ENCODE assay signal across 8 cellular contexts in the genomic region with DNA sequence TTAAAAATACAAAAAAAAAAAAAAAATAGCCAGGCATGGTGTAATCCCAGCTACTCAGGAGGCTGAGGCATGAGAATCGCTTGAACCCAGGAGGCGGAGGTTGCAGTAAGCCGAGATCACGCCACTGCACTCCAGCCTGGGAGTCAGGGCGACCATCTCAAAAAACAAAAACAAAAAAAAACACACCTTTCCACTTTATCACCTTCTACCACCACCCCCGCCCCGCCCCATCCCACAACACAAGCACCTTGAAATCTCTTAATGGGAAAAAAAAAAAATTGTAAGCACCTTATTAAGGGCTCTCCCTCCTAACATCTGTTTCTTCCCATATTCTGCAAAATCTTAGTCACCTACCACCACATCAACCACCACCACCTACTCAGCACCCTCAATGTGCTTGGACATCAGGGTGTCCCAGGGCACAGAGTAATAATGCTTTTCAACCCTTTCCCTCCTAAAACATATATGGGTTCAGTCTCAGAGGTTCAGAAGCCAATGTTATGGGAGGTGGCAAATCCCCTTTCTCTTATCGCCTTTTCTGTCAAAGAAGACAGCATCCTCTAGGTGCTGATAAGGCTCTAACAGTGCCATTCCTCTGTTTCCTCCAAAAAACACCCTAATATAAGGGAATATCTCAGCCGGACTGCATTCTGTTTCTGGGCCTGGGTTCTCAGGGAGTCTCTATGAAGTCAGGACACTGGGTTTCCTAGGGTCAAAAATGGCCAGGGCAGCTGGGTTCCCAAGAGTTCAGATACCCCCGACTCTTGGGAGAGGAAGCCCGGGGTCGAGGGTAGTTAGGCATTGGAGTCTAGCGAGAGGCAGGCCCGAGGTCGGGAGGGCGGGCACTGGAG. TPM values are rescaled to one million over a fixed set of nuclear protein-coding genes. Genes with fewer than 3 reads are reported as not detected.
DNase-seq lines count a peak whose midpoint lies in the region; ATAC-seq and TF ChIP-seq lines count a peak whose summit lies in the region.

No MANE protein-coding gene starts in this region.

- H3K27ac Mint-ChIP-seq in stimulated activated naive CD8-positive, alpha-beta T cell treated with anti-CD3 and anti-CD28 coated beads, Interleukin-15, amount 100 ng/mL, for 72 hours = peak overlapping the region; percentile 81 to 96

- ATAC-seq in GM21723 (IDR thresholded peaks at IDR 0.05; ENCODE audit: unreplicated experiment) = peak; percentile 23
- peak; percentile 45 for ATAC-seq in stimulated activated naive CD8-positive, alpha-beta T cell treated with anti-CD3 and anti-CD28 coated beads, Interleukin-15, amount 100 ng/mL, for 72 hours

- 43% methylated on average over 16 of the region's 16 CpGs for WGBS in hepatocyte (ENCODE audit: low lambda C conversion rate, missing lambda C conversion rate)

- H3K4me1 ChIP-seq in hepatocyte (ENCODE audit: insufficient read depth) = no peaks in the 10 kb centered on the region

- H3K36me3 ChIP-seq in WERI-Rb-1 = peaks cover 24% of the 10 kb centered on the region
- H3K36me3 ChIP-seq in hepatocyte (replicated peaks; ENCODE audit: insufficient read depth, low read depth) = no peaks in the 10 kb centered on the region

- H3K27ac ChIP-seq in 22Rv1 (peak overlapping the region; percentile 94), WERI-Rb-1 (peak overlapping the region; percentile 93), hepatocyte (peak overlapping the region; percentile 83)

- no peaks in the 10 kb centered on the region for H3K27me3 ChIP-seq in WERI-Rb-1 (ENCODE audit: insufficient read depth, low read depth, severe bottlenecking)
- H3K27me3 ChIP-seq in hepatocyte = no peaks in the 10 kb centered on the region

- in situ Hi-C loops in ACHN (cut with HindIII; ENCODE audit: low pct_ligation_motif_present, low pct_unique_long_range_greater_than_20kb, low sequenced_read_pairs) = no loop called here

- H3K4me3 Mint-ChIP-seq in stimulated activated naive CD8-positive, alpha-beta T cell treated with anti-CD3 and anti-CD28 coated beads, Interleukin-15, amount 100 ng/mL, for 72 hours = peak overlapping the region; percentile 92 to 93

- no peaks in the 10 kb centered on the region for H4K20me1 ChIP-seq in hepatocyte (ENCODE audit: insufficient read depth, poor library complexity, severe bottlenecking)

- no peaks in the 10 kb centered on the region for H3K9me3 Mint-ChIP-seq in stimulated activated naive CD8-positive, alpha-beta T cell treated with anti-CD3 and anti-CD28 coated beads, Interleukin-15, amount 100 ng/mL, for 72 hours

- TF ChIP-seq CTCF in 22Rv1 (IDR thresholded peaks at IDR 0.05) (no peak), WERI-Rb-1 (IDR thresholded peaks at IDR 0.05; ENCODE audit: low read depth, low read length) (no peak), hepatocyte (IDR thresholded peaks at IDR 0.05; ENCODE audit: poor library complexity) (no peak)

- peaks cover 27% of the 10 kb centered on the region for H3K79me2 ChIP-seq in hepatocyte

- H3K4me3 ChIP-seq in WERI-Rb-1 (ENCODE audit: low read depth, low read length) (peak overlapping the region; percentile 86), hepatocyte (peak overlapping the region; percentile 60)

- H3K9me2 ChIP-seq in hepatocyte (replicated peaks; ENCODE audit: insufficient read depth) = no peaks in the 10 kb centered on the region

- peak overlapping the region; percentile 76 for H2AFZ ChIP-seq in hepatocyte

- peak overlapping the region; percentile 83 for H3K4me2 ChIP-seq in hepatocyte

- no peaks in the 10 kb centered on the region for H3K27me3 Mint-ChIP-seq in stimulated activated naive CD8-positive, alpha-beta T cell treated with anti-CD3 and anti-CD28 coated beads, Interleukin-15, amount 100 ng/mL, for 72 hours

- peaks cover 46% of the 10 kb centered on the region for H3K4me1 Mint-ChIP-seq in stimulated activated naive CD8-positive, alpha-beta T cell treated with anti-CD3 and anti-CD28 coated beads, Interleukin-15, amount 100 ng/mL, for 72 hours

- DNase-seq in WERI-Rb-1 = no peak
- no peak for DNase-seq in hepatocyte (ENCODE audit: low spot score)
- DNase-seq in stimulated activated naive CD8-positive, alpha-beta T cell treated with anti-CD3 and anti-CD28 coated beads, Interleukin-15, amount 100 ng/mL, for 72 hours = peak in 1 of 2 donors; percentile 43
- no peak for DNase-seq in SHP77 (lab: John Stamatoyannopoulos, UW)
- DNase-seq in ACHN = no peak
- no peak for DNase-seq in NCI-H1930 (lab: John Stamatoyannopoulos, UW)

- H3K9me3 ChIP-seq in WERI-Rb-1 (ENCODE audit: severe bottlenecking) (no peaks in the 10 kb centered on the region), hepatocyte (ENCODE audit: low read depth) (no peaks in the 10 kb centered on the region)

RNA-seq across cellular contexts. Expression of gene INTS5, which starts 0.7 kb away (rescaled TPM):
- total RNA-seq in hepatocyte = 12.6 and 18.7 TPM in 2 replicates
- 19.1 and 21.1 TPM in 2 replicates for polyA plus RNA-seq in hepatocyte

RNA-seq across cellular contexts. Expression of gene GANAB, which starts 6.0 kb away (rescaled TPM):
- total RNA-seq in hepatocyte = 251 and 254 TPM in 2 replicates
- 212 and 232 TPM in 2 replicates for polyA plus RNA-seq in hepatocyte

RNA-seq across cellular contexts. Expression of gene C11orf98, which starts 12.6 kb away (rescaled TPM):
- 63.7 and 80.4 TPM in 2 replicates for total RNA-seq in hepatocyte
- 116 and 133 TPM in 2 replicates for polyA plus RNA-seq in hepatocyte

RNA-seq across cellular contexts. Expression of gene CSKMT, which starts 12.7 kb away (rescaled TPM):
- 10.0 and 22.5 TPM in 2 replicates for total RNA-seq in hepatocyte
- polyA plus RNA-seq in hepatocyte = 5.7 and 7.1 TPM in 2 replicates

RNA-seq across cellular contexts. Expression of gene UQCC3, which starts 19.1 kb away (rescaled TPM):
- total RNA-seq in hepatocyte = 8.9 and 11.1 TPM in 2 replicates
- 17.0 and 19.0 TPM in 2 replicates for polyA plus RNA-seq in hepatocyte
